In genomic region chr6:26003102-26003694, GRCh38 we compare ENCODE assay signal across 8 cellular contexts. TPM values are rescaled to one million over a fixed set of nuclear protein-coding genes. Genes with fewer than 3 reads are reported as not detected.
DNase-seq lines count a peak whose midpoint lies in the region; ATAC-seq and TF ChIP-seq lines count a peak whose summit lies in the region.

No MANE protein-coding gene starts in this region.

- H3K4me2 ChIP-seq in mesenchymal stem cell (ENCODE audit: low read length, poor library complexity, severe bottlenecking): no peak overlapping the region

- no peaks in the 10 kb centered on the region for H3K4me1 ChIP-seq in mesenchymal stem cell (ENCODE audit: control insufficient read depth, insufficient read depth, low read depth, low read length)

- H3K4ac ChIP-seq in mesenchymal stem cell (ENCODE audit: low read depth in 1 of 2, low read length in 2 of 2): no peak overlapping the region

- intact Hi-C loops in natural killer cell (cut with micrococcal nuclease): loop anchor here (5.0 kb wide), 1 partner anchor 281 kb away; no protein-coding TSS in a partner anchor

- no peak overlapping the region for H2BK5ac ChIP-seq in mesenchymal stem cell (ENCODE audit: low read depth, low read length, poor library complexity, severe bottlenecking)

- ATAC-seq in natural killer cell: peak in 2 of 3 donors; percentile 74
- ATAC-seq in natural killer cell treated with Interleukin-12 subunit alpha and Interleukin-12 subunit beta and Interleukin-15 and Interleukin-18, amount 100 ng/mL, for 72 hours: no peak
- no peak for ATAC-seq in GM21723 (IDR thresholded peaks at IDR 0.05; ENCODE audit: unreplicated experiment)

- H4K91ac ChIP-seq in mesenchymal stem cell (ENCODE audit: low read length): no peak overlapping the region

- H2BK120ac ChIP-seq in mesenchymal stem cell (ENCODE audit: low read depth, low read length): no peak overlapping the region

- peaks cover 2% of the 10 kb centered on the region for H3K79me1 ChIP-seq in mesenchymal stem cell (replicated peaks; ENCODE audit: low read length, poor library complexity, severe bottlenecking)

- H3K4me3 Mint-ChIP-seq in natural killer cell: no peak overlapping the region
- H3K4me3 Mint-ChIP-seq in natural killer cell treated with Interleukin-12 subunit alpha and Interleukin-12 subunit beta and Interleukin-15 and Interleukin-18, amount 100 ng/mL, for 72 hours: no peak overlapping the region

- no peak overlapping the region for H4K8ac ChIP-seq in mesenchymal stem cell (ENCODE audit: low read length)

- no peaks in the 10 kb centered on the region for H3K9me3 ChIP-seq in mesenchymal stem cell (ENCODE audit: control insufficient read depth, low read length)

- peak; percentile 44 for DNase-seq in natural killer cell
- no peak for DNase-seq in natural killer cell treated with Interleukin-12 subunit alpha and Interleukin-12 subunit beta and Interleukin-15 and Interleukin-18, amount 100 ng/mL, for 72 hours (ENCODE audit: low spot score)
- peak; percentile 52 for DNase-seq in NCI-H146 (lab: John Stamatoyannopoulos, UW)
- DNase-seq in effector CD8-positive, alpha-beta T cell (lab: John Stamatoyannopoulos, UW): peak; percentile 31
- peak; percentile 71 for DNase-seq in mesenchymal stem cell
- DNase-seq in ureter (ENCODE audit: low spot score): peak; percentile 62

- H3K27ac Mint-ChIP-seq in natural killer cell: no peak overlapping the region
- H3K27ac Mint-ChIP-seq in natural killer cell treated with Interleukin-12 subunit alpha and Interleukin-12 subunit beta and Interleukin-15 and Interleukin-18, amount 100 ng/mL, for 72 hours: no peak overlapping the region

- no peak overlapping the region for H2BK12ac ChIP-seq in mesenchymal stem cell (ENCODE audit: low read length in 2 of 2)

- H3K9ac ChIP-seq in mesenchymal stem cell (ENCODE audit: low read length): no peak overlapping the region

- under 1% methylated on average over 3 of the region's 3 CpGs for WGBS in mesenchymal stem cell

- H3K23ac ChIP-seq in mesenchymal stem cell (ENCODE audit: low read length in 2 of 2): no peak overlapping the region

- peaks cover 10 to 21% of the 10 kb centered on the region in 2 experiments for H3K36me3 ChIP-seq in mesenchymal stem cell (ENCODE audit: control insufficient read depth in 1 of 2, insufficient read depth in 2 of 2, low read depth in 1 of 2, low read length in 2 of 2)

- peaks cover 2% of the 10 kb centered on the region for H3K36me3 Mint-ChIP-seq in natural killer cell
- peaks cover 4% of the 10 kb centered on the region for H3K36me3 Mint-ChIP-seq in natural killer cell treated with Interleukin-12 subunit alpha and Interleukin-12 subunit beta and Interleukin-15 and Interleukin-18, amount 100 ng/mL, for 72 hours

- no peak overlapping the region for H2AK5ac ChIP-seq in mesenchymal stem cell (ENCODE audit: low read length, severe bottlenecking)

- H3K4me3 ChIP-seq in WI38 (ENCODE audit: low read depth, low read length): no peak overlapping the region
- no peak overlapping the region for H3K4me3 ChIP-seq in mesenchymal stem cell (ENCODE audit: insufficient read depth in 1 of 2, low read depth in 1 of 2, low read length in 2 of 2)

- TF ChIP-seq CTCF in natural killer cell (IDR thresholded peaks at IDR 0.05) (peak; percentile 82), WI38 (IDR thresholded peaks at IDR 0.05; ENCODE audit: low read depth, low read length) (peak; percentile 71)

- no peak overlapping the region for H2AFZ ChIP-seq in mesenchymal stem cell (ENCODE audit: low read depth, low read length)

- H3K27me3 Mint-ChIP-seq in natural killer cell (ENCODE audit: low read depth in 2 of 2): no peaks in the 10 kb centered on the region
- no peaks in the 10 kb centered on the region for H3K27me3 Mint-ChIP-seq in natural killer cell treated with Interleukin-12 subunit alpha and Interleukin-12 subunit beta and Interleukin-15 and Interleukin-18, amount 100 ng/mL, for 72 hours

- H3K27me3 ChIP-seq in mesenchymal stem cell (ENCODE audit: control insufficient read depth in 1 of 2, insufficient read depth in 1 of 2, low read length in 2 of 2): no peaks in the 10 kb centered on the region

- no peak overlapping the region for H3K14ac ChIP-seq in mesenchymal stem cell (ENCODE audit: low read length in 2 of 2)

- H3K4me1 Mint-ChIP-seq in natural killer cell: no peaks in the 10 kb centered on the region
- H3K4me1 Mint-ChIP-seq in natural killer cell treated with Interleukin-12 subunit alpha and Interleukin-12 subunit beta and Interleukin-15 and Interleukin-18, amount 100 ng/mL, for 72 hours (ENCODE audit: low read depth in 2 of 2): peaks cover 0 to 3% of the 10 kb centered on the region in 2 donors

- no peak overlapping the region for H2BK15ac ChIP-seq in mesenchymal stem cell (ENCODE audit: low read depth, poor library complexity, severe bottlenecking)

- H3K9me3 Mint-ChIP-seq in natural killer cell: no peaks in the 10 kb centered on the region
- no peaks in the 10 kb centered on the region for H3K9me3 Mint-ChIP-seq in natural killer cell treated with Interleukin-12 subunit alpha and Interleukin-12 subunit beta and Interleukin-15 and Interleukin-18, amount 100 ng/mL, for 72 hours

- no peak overlapping the region for H3K18ac ChIP-seq in mesenchymal stem cell (ENCODE audit: low read depth in 1 of 2, low read length in 2 of 2)

- H3K27ac ChIP-seq in mesenchymal stem cell (ENCODE audit: low read length, poor library complexity, severe bottlenecking): no peak overlapping the region

RNA-seq across cellular contexts. Expression of gene TRIM38, which starts 40.6 kb away (rescaled TPM):
- total RNA-seq in natural killer cell (10 to 100 TPM; 25.5 to 30.5 (median 27.1) TPM), ureter (20.2 TPM)
- total RNA-seq in natural killer cell treated with Interleukin-12 subunit alpha and Interleukin-12 subunit beta and Interleukin-15 and Interleukin-18, amount 100 ng/mL, for 72 hours: 10 to 100 TPM; 17.8 to 19.1 TPM
- 12.8 TPM for polyA plus RNA-seq in mesenchymal stem cell (2013, experiment 1 of 2)
- polyA plus RNA-seq in mesenchymal stem cell (2013, experiment 2 of 2): 12.3 TPM

Comparison
In these comparisons a context has a peak if more than half of its experiments do, and no peak if none do; other contexts are left out.
1. ATAC-seq: peak in natural killer cell (2 of 3); none in natural killer cell treated with Interleukin-12 subunit alpha and Interleukin-12 subunit beta and Interleukin-15 and Interleukin-18, amount 100 ng/mL, for 72 hours (0 of 2) and GM21723 (single experiment).